Comparison of ENCODE assay signal across 18 cellular contexts in the genomic region with DNA sequence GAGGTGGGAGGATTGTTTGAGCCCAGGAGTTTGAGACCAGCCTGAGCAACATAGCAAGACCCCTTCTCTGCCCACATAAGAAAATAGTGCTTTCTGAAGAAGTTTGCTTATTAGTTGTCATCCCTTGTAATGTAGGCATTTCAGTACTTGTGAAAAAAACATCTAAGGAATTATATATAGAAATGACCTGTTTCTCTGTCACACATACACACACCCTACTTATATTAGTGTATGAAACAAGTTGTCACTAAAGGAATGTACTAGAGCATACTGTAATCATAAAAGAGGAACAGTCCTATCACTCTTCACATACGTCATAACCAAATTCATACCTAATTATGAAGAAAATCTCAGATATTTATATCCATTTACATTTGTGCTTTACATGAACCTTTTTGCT.
"Had no signal": no experiment of that assay in that cellular context is flagged by ENCODE, and none has a peak within 500 bp of the region (broad histone marks: within the 10 kb centered on the region; RNA-seq: fewer than 3 reads in every experiment).

No MANE protein-coding gene starts in this region.

- H3K27ac Mint-ChIP-seq: dendritic cell treated with granulocyte-macrophage colony-stimulating factor and Interleukin-4, amounts not matched to agents 40 ng/mL and 50 ng/mL, for 4 days; natural killer cell treated with Interleukin-12 subunit alpha and Interleukin-12 subunit beta and Interleukin-15 and Interleukin-18, amount 100 ng/mL, for 72 hours; T-helper 1 cell treated with Interleukin-12 subunit alpha and Interleukin-12 subunit beta and Interleukin-4 antibody, amounts not matched to agents 30 μg/mL and 1 μg/mL, for 36 hours; type B pancreatic cell had no signal

- H3K9me3 ChIP-seq: left ventricle myocardium inferior, right atrium auricular region had no signal

- DNase-seq: activated CD8-positive, alpha-beta memory T cell treated with anti-CD3 and anti-CD28 coated beads for 24 hours; activated effector memory CD4-positive, alpha-beta T cell treated with anti-CD3 and anti-CD28 coated beads, Interleukin-2, amount 50 U/mL, for 16 hours; aorta; cerebellar nuclear complex; effector memory CD4-positive, alpha-beta T cell; foreskin fibroblast; hypothalamus; left ventricle myocardium inferior; nucleus accumbens; posterior cingulate gyrus; stimulated activated CD4-positive, alpha-beta T cell treated with anti-CD3 and anti-CD28 coated beads, Interleukin-2, amount 100 ng/mL, for 48 hours; stimulated activated naive CD4-positive, alpha-beta T cell; WERI-Rb-1 had no signal

- H3K36me3 Mint-ChIP-seq: natural killer cell treated with Interleukin-12 subunit alpha and Interleukin-12 subunit beta and Interleukin-15 and Interleukin-18, amount 100 ng/mL, for 72 hours had no signal

- H3K27me3 ChIP-seq: right atrium auricular region had no signal

- H3K4me3 ChIP-seq: left ventricle myocardium inferior, right atrium auricular region had no signal

- H3K9me3 Mint-ChIP-seq: dendritic cell treated with granulocyte-macrophage colony-stimulating factor and Interleukin-4, amounts not matched to agents 40 ng/mL and 50 ng/mL, for 4 days; natural killer cell treated with Interleukin-12 subunit alpha and Interleukin-12 subunit beta and Interleukin-15 and Interleukin-18, amount 100 ng/mL, for 72 hours; T-helper 1 cell treated with Interleukin-12 subunit alpha and Interleukin-12 subunit beta and Interleukin-4 antibody, amounts not matched to agents 30 μg/mL and 1 μg/mL, for 36 hours; type B pancreatic cell had no signal

- H3K4me1 ChIP-seq: left ventricle myocardium inferior had no signal

- H3K27me3 Mint-ChIP-seq: dendritic cell treated with granulocyte-macrophage colony-stimulating factor and Interleukin-4, amounts not matched to agents 40 ng/mL and 50 ng/mL, for 4 days; natural killer cell treated with Interleukin-12 subunit alpha and Interleukin-12 subunit beta and Interleukin-15 and Interleukin-18, amount 100 ng/mL, for 72 hours; type B pancreatic cell had no signal

- H3K4me3 Mint-ChIP-seq: dendritic cell treated with granulocyte-macrophage colony-stimulating factor and Interleukin-4, amounts not matched to agents 40 ng/mL and 50 ng/mL, for 4 days; natural killer cell treated with Interleukin-12 subunit alpha and Interleukin-12 subunit beta and Interleukin-15 and Interleukin-18, amount 100 ng/mL, for 72 hours; T-helper 1 cell treated with Interleukin-12 subunit alpha and Interleukin-12 subunit beta and Interleukin-4 antibody, amounts not matched to agents 30 μg/mL and 1 μg/mL, for 36 hours; type B pancreatic cell had no signal

- H3K27ac ChIP-seq: left ventricle myocardium inferior, right atrium auricular region, WERI-Rb-1 had no signal
